21 cellular contexts compared by ENCODE assay signal in the genomic region with DNA sequence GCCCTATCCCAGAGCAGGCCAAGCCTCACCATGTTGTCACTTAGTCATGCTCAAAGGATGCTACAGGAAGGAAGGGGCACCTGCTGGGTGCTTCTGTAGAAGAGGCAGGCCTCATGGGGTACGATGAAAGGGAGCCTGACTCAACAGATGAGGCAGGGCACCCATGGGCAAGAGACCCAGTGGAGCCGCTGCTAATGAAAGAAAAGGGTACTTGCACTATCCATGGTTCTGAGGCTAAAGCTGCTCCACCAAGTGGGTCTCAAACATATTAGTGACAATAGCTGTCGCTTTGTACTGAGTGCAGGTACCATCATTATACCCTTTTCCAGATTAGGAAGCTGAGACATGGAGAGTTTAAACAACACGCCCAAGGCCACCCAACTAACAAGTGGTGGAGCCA.
"Had no signal": no experiment of that assay in that cellular context is flagged by ENCODE, and none has a peak within 500 bp of the region (broad histone marks: within the 10 kb centered on the region; RNA-seq: fewer than 3 reads in every experiment).

No MANE protein-coding gene starts in this region.

- H3K4me3 Mint-ChIP-seq: activated CD4-positive, alpha-beta memory T cell treated with anti-CD3 and anti-CD28 coated beads for 36 hours; activated CD4-positive, alpha-beta T cell treated with anti-CD3 and anti-CD28 coated beads, Interleukin-2, amount 10 ng/mL, durations not matched to agents 7 days and 5 days; activated naive CD8-positive, alpha-beta T cell treated with anti-CD3 and anti-CD28 coated beads, Interleukin-2, amount 50 U/mL, for 24 hours; activated T-cell treated with anti-CD3 and anti-CD28 coated beads, Interleukin-2, amount 50 U/mL, for 72 hours; T-helper 17 cell had no signal

- H3K9me3 ChIP-seq: ascending aorta, body of pancreas had no signal

- H3K4me1 ChIP-seq: ascending aorta, body of pancreas had no signal

- H3K27ac Mint-ChIP-seq: activated CD4-positive, alpha-beta memory T cell treated with anti-CD3 and anti-CD28 coated beads for 36 hours; activated CD4-positive, alpha-beta T cell treated with anti-CD3 and anti-CD28 coated beads, Interleukin-2, amount 10 ng/mL, durations not matched to agents 7 days and 5 days; activated naive CD4-positive, alpha-beta T cell treated with anti-CD3 and anti-CD28 coated beads, Interleukin-2, amount 50 U/mL, for 72 hours; activated naive CD8-positive, alpha-beta T cell treated with anti-CD3 and anti-CD28 coated beads, Interleukin-2, amount 50 U/mL, for 24 hours; activated T-cell treated with anti-CD3 and anti-CD28 coated beads, Interleukin-2, amount 50 U/mL, for 72 hours; activated T-helper 2 cell treated with anti-CD3 and anti-CD28 coated beads, Interferon-gamma antibody, Interleukin-2, Interleukin-4, amounts not matched to agents 10 μg/mL and 5 μg/mL and 100 μg/mL, durations not matched to agents 14 hours and 24 hours and 36 hours; T-helper 17 cell had no signal

- H3K4me1 Mint-ChIP-seq: activated CD4-positive, alpha-beta T cell treated with anti-CD3 and anti-CD28 coated beads, Interleukin-2, amount 10 ng/mL, durations not matched to agents 7 days and 5 days; activated naive CD8-positive, alpha-beta T cell treated with anti-CD3 and anti-CD28 coated beads, Interleukin-2, amount 50 U/mL, for 24 hours had no signal

- DNase-seq: activated CD4-positive, alpha-beta memory T cell treated with anti-CD3 and anti-CD28 coated beads for 36 hours; activated CD4-positive, alpha-beta T cell treated with anti-CD3 and anti-CD28 coated beads, Interleukin-2, amount 10 ng/mL, durations not matched to agents 7 days and 5 days; activated CD4-positive, CD25-positive, alpha-beta regulatory T cell; activated naive CD4-positive, alpha-beta T cell; activated naive CD8-positive, alpha-beta T cell treated with anti-CD3 and anti-CD28 coated beads, Interleukin-2, amount 50 U/mL, for 24 hours; activated T-cell treated with anti-CD3 and anti-CD28 coated beads, Interleukin-2, amount 50 U/mL, for 72 hours; amniotic stem cell; body of pancreas; Kasumi-1; KBM-7; NCI-H1105 treated with DMSO at 0.1 percent for 48 hours; NCI-H1436 treated with DMSO at 0.1 percent for 48 hours; NCI-H187; NCI-H2081; PC-3; SHP77 treated with DMSO at 0.1 percent for 48 hours; T-helper 17 cell; T-helper 9 cell had no signal

- H3K9me3 Mint-ChIP-seq: activated CD4-positive, alpha-beta memory T cell treated with anti-CD3 and anti-CD28 coated beads for 36 hours; activated CD4-positive, alpha-beta T cell treated with anti-CD3 and anti-CD28 coated beads, Interleukin-2, amount 10 ng/mL, durations not matched to agents 7 days and 5 days; activated naive CD8-positive, alpha-beta T cell treated with anti-CD3 and anti-CD28 coated beads, Interleukin-2, amount 50 U/mL, for 24 hours; activated T-cell treated with anti-CD3 and anti-CD28 coated beads, Interleukin-2, amount 50 U/mL, for 72 hours; activated T-helper 2 cell treated with anti-CD3 and anti-CD28 coated beads, Interferon-gamma antibody, Interleukin-2, Interleukin-4, amounts not matched to agents 10 μg/mL and 5 μg/mL and 100 μg/mL, durations not matched to agents 14 hours and 24 hours and 36 hours had no signal

- H3K27me3 Mint-ChIP-seq: activated CD4-positive, alpha-beta memory T cell treated with anti-CD3 and anti-CD28 coated beads for 36 hours; activated naive CD8-positive, alpha-beta T cell treated with anti-CD3 and anti-CD28 coated beads, Interleukin-2, amount 50 U/mL, for 24 hours had no signal

- H3K27me3 ChIP-seq: ascending aorta, body of pancreas had no signal

- H3K27ac ChIP-seq: ascending aorta, body of pancreas had no signal

- ATAC-seq: activated naive CD4-positive, alpha-beta T cell treated with anti-CD3 and anti-CD28 coated beads, Interleukin-2, amount 50 U/mL, for 72 hours; activated naive CD8-positive, alpha-beta T cell treated with anti-CD3 and anti-CD28 coated beads, Interleukin-2, amount 50 U/mL, for 24 hours; activated T-cell treated with anti-CD3 and anti-CD28 coated beads, Interleukin-2, amount 50 U/mL, for 72 hours; body of pancreas; PC-3; T-helper 17 cell had no signal

- H3K36me3 Mint-ChIP-seq: activated CD4-positive, alpha-beta memory T cell treated with anti-CD3 and anti-CD28 coated beads for 36 hours; activated naive CD4-positive, alpha-beta T cell treated with anti-CD3 and anti-CD28 coated beads, Interleukin-2, amount 50 U/mL, for 72 hours had no signal
